ENCODE assay signal across 11 cellular contexts in the genomic region with DNA sequence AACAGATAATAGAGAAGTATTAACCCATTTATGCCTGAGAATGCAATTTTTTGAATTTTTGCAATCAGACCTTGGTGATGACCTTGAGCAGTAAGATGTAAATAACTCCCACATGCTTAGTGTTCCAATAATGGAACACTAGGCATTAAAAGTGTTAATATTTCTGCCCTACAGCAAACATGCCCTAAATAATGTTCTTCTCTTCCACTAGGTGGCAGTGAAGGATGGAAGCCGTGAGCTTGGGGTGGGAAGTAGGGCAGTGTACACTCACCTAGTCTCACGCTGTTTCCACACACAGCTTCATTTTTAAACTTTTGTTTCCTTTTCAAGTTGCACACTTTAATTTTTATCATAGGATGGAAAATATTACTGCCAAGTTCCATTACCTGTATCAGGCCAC.
DNase-seq lines count a peak whose midpoint lies in the region; ATAC-seq and TF ChIP-seq lines count a peak whose summit lies in the region.
"Had no signal": no experiment of that assay in that cellular context is flagged by ENCODE, and none has a peak within 500 bp of the region (broad histone marks: within the 10 kb centered on the region; RNA-seq: fewer than 3 reads in every experiment).

No MANE protein-coding gene starts in this region.

- H3K4me2 ChIP-seq in Karpas-422 (ENCODE audit: low read depth, low read length, poor library complexity, severe bottlenecking): no peak overlapping the region

- H3K36me3 ChIP-seq in Karpas-422 (ENCODE audit: insufficient read depth, low read length) (no peaks in the 10 kb centered on the region), right lobe of liver (no peaks in the 10 kb centered on the region)

- POLR2A ChIA-PET in GM10248 (lab: Yijun Ruan, JAX): no interaction called here

- peak; percentile 10 for TF ChIP-seq CTCF in GM10248 (IDR thresholded peaks at IDR 0.05; ENCODE audit: control extremely low read depth, extremely low read depth, low read depth, missing control alignments)
- peak in 3 of 4 donors; percentile 11 to 15 (median 11) for TF ChIP-seq CTCF in right lobe of liver (IDR thresholded peaks at IDR 0.05)

- CTCF ChIA-PET in GM10248 (lab: Yijun Ruan, JAX): interaction anchor here (1.3 to 1.9 kb wide), 2 partner anchors 11 to 15 kb away, joined by 3 to 6 read pairs; no protein-coding TSS in a partner anchor

- 48% methylated on average over 2 of the region's 2 CpGs for WGBS in right lobe of liver (ENCODE audit: insufficient coverage, low coverage, low lambda C conversion rate, missing lambda C conversion rate)

- TF ChIP-seq POLR2A in right lobe of liver (IDR thresholded peaks at IDR 0.05): no peak

- no peaks in the 10 kb centered on the region for H3K9me2 ChIP-seq in Karpas-422 (replicated peaks; ENCODE audit: insufficient read depth, low read length)

- ATAC-seq in right lobe of liver (no peak), HG03520 (IDR thresholded peaks at IDR 0.05; ENCODE audit: unreplicated experiment) (no peak), GM21717 (IDR thresholded peaks at IDR 0.05; ENCODE audit: unreplicated experiment) (no peak)
- ATAC-seq: left lobe of liver had no signal

- no peak overlapping the region for H2AFZ ChIP-seq in Karpas-422 (ENCODE audit: low read length)

- H3K4me1 ChIP-seq in Karpas-422 (ENCODE audit: low read length) (no peaks in the 10 kb centered on the region), right lobe of liver (no peaks in the 10 kb centered on the region)

- DNase-seq in GM10248 (ENCODE audit: extremely low spot score) (no peak), Karpas-422 (peak; percentile 52), SW480 (ENCODE audit: low spot score) (peak; percentile 1), right lobe of liver (no peak), NCI-H2196 treated with DMSO at 0.1 percent for 48 hours (lab: John Stamatoyannopoulos, UW; ENCODE audit: unreplicated experiment) (no peak)
- DNase-seq: GOT3, NCI-H1694 treated with DMSO at 0.1 percent for 48 hours, T-helper 2 cell had no signal

- peaks cover 20% of the 10 kb centered on the region for H3K9me3 ChIP-seq in Karpas-422 (ENCODE audit: low read length)
- H3K9me3 ChIP-seq in right lobe of liver: no peaks in the 10 kb centered on the region

- H3K27ac ChIP-seq in Karpas-422 (ENCODE audit: low read length): no peak overlapping the region
- H3K27ac ChIP-seq in right lobe of liver: no peak overlapping the region

- intact Hi-C loops in right lobe of liver (cut with DNase I): no loop called here

- no peaks in the 10 kb centered on the region for H4K20me1 ChIP-seq in Karpas-422 (ENCODE audit: insufficient read depth, low read depth, low read length)

- H3K27me3 ChIP-seq in Karpas-422 (ENCODE audit: low read length) (no peaks in the 10 kb centered on the region), right lobe of liver (no peaks in the 10 kb centered on the region)

- H3K9ac ChIP-seq in Karpas-422 (ENCODE audit: low read length): no peak overlapping the region

- H3K4me3 ChIP-seq in Karpas-422 (ENCODE audit: low read length) (no peak overlapping the region), right lobe of liver (no peak overlapping the region)

- H3K79me2 ChIP-seq in Karpas-422 (ENCODE audit: low read length): no peaks in the 10 kb centered on the region

Comparison
In these comparisons a context has a peak if more than half of its experiments do, and no peak if none do; other contexts are left out.
1. DNase-seq: peak in Karpas-422 (single experiment) and SW480 (single experiment); none in GM10248 (single experiment), right lobe of liver (0 of 3) and NCI-H2196 treated with DMSO at 0.1 percent for 48 hours (single experiment).